Comparison of ENCODE assay signal across 20 cellular contexts in genomic region chr9:80158150-80158549, GRCh38.
A peak's percentile ranks its signal among the peaks of the same experiment; 100 is the strongest.
DNase-seq lines count a peak whose midpoint lies in the region; ATAC-seq and TF ChIP-seq lines count a peak whose summit lies in the region.
"Had no signal": no experiment of that assay in that cellular context is flagged by ENCODE, and none has a peak within 500 bp of the region (broad histone marks: within the 10 kb centered on the region; RNA-seq: fewer than 3 reads in every experiment).

No MANE protein-coding gene starts in this region.

- no peak overlapping the region for H2AFZ ChIP-seq in IMR-90 (replicated peaks; ENCODE audit: low read length, poor library complexity)

- TF ChIP-seq EP300 in ovary (IDR thresholded peaks at IDR 0.05) = no peak

- no peak overlapping the region for H4K8ac ChIP-seq in IMR-90 (ENCODE audit: low read depth in 2 of 2, low read length in 2 of 2)

- CTCF ChIA-PET in IMR-90 (lab: Yijun Ruan, JAX) = interaction anchor here (1.0 kb wide), 1 partner anchor 12 kb away, joined by 3 read pairs; no protein-coding TSS in a partner anchor

- no peak overlapping the region for H3K4ac ChIP-seq in IMR-90 (ENCODE audit: low read depth, low read length)

- TF ChIP-seq RAD21 in IMR-90 (IDR thresholded peaks at IDR 0.05; ENCODE audit: low read length) = no peak

- ATAC-seq in GM18873 (IDR thresholded peaks at IDR 0.05; ENCODE audit: low FRiP score, unreplicated experiment) (peak; percentile 28), IMR-90 (ENCODE audit: low read depth) (no peak), HG02571 (IDR thresholded peaks at IDR 0.05; ENCODE audit: unreplicated experiment) (no peak), GM18867 (IDR thresholded peaks at IDR 0.05; ENCODE audit: unreplicated experiment) (no peak)
- ATAC-seq: activated CD4-positive, alpha-beta T cell treated with anti-CD3 and anti-CD28 coated beads for 36 hours; esophagus mucosa; stimulated activated naive B cell treated with anti-CD40 and anti-IgM and Interleukin-4, amounts not matched to agents 10 μg/mL and 1 μg/mL and 100 μg/mL, for 72 hours had no signal

- H3K36me3 ChIP-seq in IMR-90 (ENCODE audit: control insufficient read depth, insufficient read depth, low read length) (no peaks in the 10 kb centered on the region), endocrine pancreas (ENCODE audit: control insufficient read depth, insufficient read depth, low read length) (no peaks in the 10 kb centered on the region), ovary (no peaks in the 10 kb centered on the region)
- H3K36me3 ChIP-seq: ascending aorta, BLaER1, SJSA1, spleen, transverse colon had no signal

- no peak overlapping the region for H2BK120ac ChIP-seq in IMR-90 (ENCODE audit: low read depth, low read length)

- intact Hi-C loops in IMR-90 (cut with micrococcal nuclease) = loop anchor here (10.0 kb wide), 1 partner anchor 583 kb away; the partner anchor contains the start of gene TLE4
- intact Hi-C loops in ovary (cut with DNase I) = no loop called here
- intact Hi-C loops in dorsolateral prefrontal cortex (cut with DNase I) = no loop called here

- no peak for DNase-seq in IMR-90
- DNase-seq in ovary = no peak
- DNase-seq in stimulated activated CD4-positive, alpha-beta T cell treated with anti-CD3 and anti-CD28 coated beads, Interleukin-4, amount 100 ng/mL, for 4 hours = no peak
- no peak for DNase-seq in dorsolateral prefrontal cortex
- DNase-seq: activated CD4-positive, alpha-beta T cell treated with anti-CD3 and anti-CD28 coated beads for 36 hours; activated naive CD4-positive, alpha-beta T cell treated with Interleukin-2 at 50 U/mL for 16 hours; NCI-H146; NCI-H446 treated with DMSO at 0.1 percent for 48 hours; spleen; stimulated activated naive B cell treated with anti-CD40 and anti-IgM and Interleukin-4, amounts not matched to agents 10 μg/mL and 1 μg/mL and 100 μg/mL, for 72 hours; T1000; transverse colon had no signal

- no peak for TF ChIP-seq POLR2A in IMR-90 (IDR thresholded peaks at IDR 0.05; ENCODE audit: low read depth, low read length)
- TF ChIP-seq POLR2A in ovary (IDR thresholded peaks at IDR 0.05) = no peak

- H3K27ac ChIP-seq in IMR-90 (ENCODE audit: insufficient read depth, low read length) (no peak overlapping the region), ovary (no peak overlapping the region), dorsolateral prefrontal cortex (no peak overlapping the region)
- H3K27ac ChIP-seq: ascending aorta, BLaER1, SJSA1, transverse colon had no signal

- H4K91ac ChIP-seq in IMR-90 (ENCODE audit: insufficient read depth, low read depth, low read length) = no peak overlapping the region

- H3K27me3 ChIP-seq in IMR-90 (ENCODE audit: control insufficient read depth, insufficient read depth, low read length) = no peaks in the 10 kb centered on the region; the same call in 1 of the 2 replicates
- H3K27me3 ChIP-seq in endocrine pancreas (ENCODE audit: control insufficient read depth, insufficient read depth, low read length) = no peaks in the 10 kb centered on the region
- H3K27me3 ChIP-seq in ovary = no peaks in the 10 kb centered on the region
- no peaks in the 10 kb centered on the region for H3K27me3 ChIP-seq in dorsolateral prefrontal cortex
- H3K27me3 ChIP-seq: ascending aorta, BLaER1, SJSA1, spleen, transverse colon had no signal

- H3K9me1 ChIP-seq in IMR-90 (ENCODE audit: insufficient read depth, low read length) = no peaks in the 10 kb centered on the region

- no peak overlapping the region for H4K5ac ChIP-seq in IMR-90 (ENCODE audit: low read depth, low read length)

- POLR2A ChIA-PET in IMR-90 (lab: Charles Lee; ENCODE audit: unreplicated experiment) = no interaction called here

- no peak overlapping the region for H2BK5ac ChIP-seq in IMR-90 (ENCODE audit: low read depth, low read length, poor library complexity, severe bottlenecking)

- no CpG with 5 or more reads among the region's 5 CpGs for WGBS in IMR-90 (ENCODE audit: extremely low coverage in 2 of 2, insufficient read length in 1 of 2), 2 experiments
- WGBS in ovary, 3 donors = 20 to 23% (median 22%) methylated on average over 5 of the region's 5 CpGs

- no peak overlapping the region for H2BK15ac ChIP-seq in IMR-90 (ENCODE audit: low read depth, low read length)

- TF ChIP-seq CTCF in IMR-90 (conservative IDR thresholded peaks at IDR 0.05; ENCODE audit: low read depth, low read length) (no peak), ovary (IDR thresholded peaks at IDR 0.05) (no peak), dorsolateral prefrontal cortex (IDR thresholded peaks at IDR 0.05 in 54 of 56, conservative IDR thresholded peaks at IDR 0.05 in 2 of 56; ENCODE audit: low read depth in 1 of 56, partially characterized antibody in 56 of 56) (no peak)

- BruUV-seq in IMR-90 (replicated peaks; lab: Mats Ljungman, UMichigan) = no TSS peak

- H3K9ac ChIP-seq in IMR-90 (ENCODE audit: low read depth, low read length) (no peak overlapping the region), endocrine pancreas (ENCODE audit: control insufficient read depth, insufficient read depth, low read length) (no peak overlapping the region)
- H3K9ac ChIP-seq: BLaER1 had no signal

- no peak overlapping the region for H3K56ac ChIP-seq in IMR-90 (ENCODE audit: extremely low read depth, insufficient read depth, low read length)

- in situ Hi-C loops in IMR-90 (cut with MboI; ENCODE audit: low sequenced_read_pairs) = no loop called here

- H3K18ac ChIP-seq in IMR-90 (ENCODE audit: low read depth, low read length) = peak overlapping the region; percentile 47; the same call in 1 of the 2 replicates

- H3K9me3 ChIP-seq in IMR-90 (ENCODE audit: control insufficient read depth, insufficient read depth, low read length) (peaks cover 2% of the 10 kb centered on the region), endocrine pancreas (ENCODE audit: control insufficient read depth, low read length) (no peaks in the 10 kb centered on the region), ovary (no peaks in the 10 kb centered on the region)
- H3K9me3 ChIP-seq: ascending aorta, BLaER1, SJSA1, transverse colon had no signal

- H2AK9ac ChIP-seq in IMR-90 (replicated peaks; ENCODE audit: low read depth, low read length, poor library complexity) = no peak overlapping the region

- H3K79me1 ChIP-seq in IMR-90 (ENCODE audit: low read depth in 1 of 2, low read length in 2 of 2) = no peaks in the 10 kb centered on the region

- dilution Hi-C loops in IMR-90 (cut with HindIII; ENCODE audit: low sequenced_read_pairs, unreplicated experiment) = no loop called here

- H3K4me1 ChIP-seq in IMR-90 (ENCODE audit: control insufficient read depth, insufficient read depth, low read length) (peaks cover 6% of the 10 kb centered on the region), endocrine pancreas (ENCODE audit: control insufficient read depth, insufficient read depth, low read length) (peaks cover 10% of the 10 kb centered on the region), ovary (ENCODE audit: insufficient read depth) (peaks cover 4% of the 10 kb centered on the region)
- H3K4me1 ChIP-seq: ascending aorta, BLaER1 had no signal

- H3K4me2 ChIP-seq in IMR-90 (ENCODE audit: low read depth, low read length) = peak overlapping the region; percentile 74; the same call in 1 of the 2 replicates
- H3K4me2 ChIP-seq: BLaER1 had no signal

- no peak overlapping the region for H3K23ac ChIP-seq in IMR-90 (ENCODE audit: low read depth, low read length)

- H2AK5ac ChIP-seq in IMR-90 (ENCODE audit: low read depth, low read length) = no peak overlapping the region

- H3K14ac ChIP-seq in IMR-90 (replicated peaks; ENCODE audit: low read depth, low read length) = no peak overlapping the region

- H3K4me3 ChIP-seq in IMR-90 (ENCODE audit: insufficient read depth, low read depth, low read length) = no peak overlapping the region
- peak overlapping the region; percentile 67 for H3K4me3 ChIP-seq in endocrine pancreas (ENCODE audit: control insufficient read depth, insufficient read depth, low read length)
- H3K4me3 ChIP-seq in ovary = peak overlapping the region; percentile 6
- peak overlapping the region in 3 of 59 donors; percentile 19 to 20 (median 19) for H3K4me3 ChIP-seq in dorsolateral prefrontal cortex
- H3K4me3 ChIP-seq: ascending aorta, BLaER1, SJSA1, spleen, transverse colon had no signal

- H4K20me1 ChIP-seq in IMR-90 (ENCODE audit: insufficient read depth, low read length) = no peaks in the 10 kb centered on the region
- H4K20me1 ChIP-seq: BLaER1 had no signal

- no peak overlapping the region for H2BK20ac ChIP-seq in IMR-90 (ENCODE audit: low read depth, low read length)

TF ChIP-seq in IMR-90, 13 proteins besides CTCF, POLR2A, EP300 and RAD21:
- TF ChIP-seq USF2 (IDR thresholded peaks at IDR 0.05; ENCODE audit: low read depth, low read length) (no peak), MAZ (IDR thresholded peaks at IDR 0.05; ENCODE audit: borderline replicate concordance, low read depth, low read length) (no peak), BHLHE40 (IDR thresholded peaks at IDR 0.05; ENCODE audit: low read depth, low read length) (no peak), CHD1 (IDR thresholded peaks at IDR 0.05; ENCODE audit: low read depth, low read length) (no peak), CEBPB (IDR thresholded peaks at IDR 0.05; ENCODE audit: low read depth, low read length) (no peak), MAFK (IDR thresholded peaks at IDR 0.05; ENCODE audit: low read depth, low read length) (no peak)
